23 cellular contexts compared by ENCODE assay signal in the genomic region with DNA sequence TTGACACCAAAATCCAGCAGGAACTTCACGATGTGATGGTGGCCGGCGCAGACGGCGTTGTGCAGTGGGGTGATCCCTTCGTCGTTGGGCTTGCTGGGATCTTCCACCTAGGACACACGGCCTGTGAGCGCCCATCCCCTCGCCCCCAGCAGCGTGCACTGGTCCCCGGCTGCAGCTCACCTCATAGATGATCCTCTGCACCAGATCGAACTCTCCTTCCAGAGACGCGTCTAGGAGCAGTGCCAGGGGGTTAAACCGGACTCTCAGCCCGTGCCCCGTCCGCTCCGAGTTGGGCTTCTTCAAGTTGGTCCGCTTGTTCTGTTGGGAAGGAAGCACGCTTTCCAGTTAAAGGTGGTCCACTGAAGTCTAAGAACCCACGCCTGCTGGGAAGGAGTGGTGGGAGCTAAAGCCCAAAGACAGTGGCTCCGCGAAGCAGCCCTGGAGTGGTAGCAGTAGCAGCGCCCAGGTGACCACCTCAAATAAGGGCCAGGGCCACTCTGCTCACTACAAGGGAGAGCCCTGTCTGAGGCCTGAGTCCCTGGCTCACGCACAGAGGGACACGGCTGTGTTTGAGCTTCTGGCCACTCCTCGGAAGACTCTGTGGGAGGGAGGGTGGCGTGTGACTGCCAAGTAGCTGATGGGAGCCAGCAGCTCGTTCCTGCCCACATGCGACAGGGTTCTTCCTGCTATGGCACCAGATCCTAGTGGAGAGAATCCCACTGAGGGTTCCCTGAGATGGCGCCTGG.
A peak's percentile ranks its signal among the peaks of the same experiment; 100 is the strongest.
DNase-seq lines count a peak whose midpoint lies in the region; ATAC-seq and FAIRE-seq lines count a peak whose summit lies in the region.
"Had no signal": no experiment of that assay in that cellular context is flagged by ENCODE, and none has a peak within 500 bp of the region (broad histone marks: within the 10 kb centered on the region; RNA-seq: fewer than 3 reads in every experiment).

No MANE protein-coding gene starts in this region.

- no peak for FAIRE-seq in HTR-8/SVneo (lab: Jason Lieb, UNC)

- peak overlapping the region; percentile 83 for H3K27ac ChIP-seq in caudate nucleus (ENCODE audit: low read depth, low read length)
- H3K27ac ChIP-seq: heart right ventricle, parathyroid adenoma had no signal

- ATAC-seq in HG03095 (IDR thresholded peaks at IDR 0.05; ENCODE audit: unreplicated experiment), result no peak
- ATAC-seq: activated CD4-positive, CD25-positive, alpha-beta regulatory T cell treated with anti-CD3 and anti-CD28 coated beads, Interleukin-2, amount 50 U/mL, for 24 hours; activated CD8-positive, alpha-beta T cell treated with anti-CD3 and anti-CD28 coated beads for 36 hours; naive thymus-derived CD8-positive, alpha-beta T cell had no signal

- DNase-seq in Ammon's horn (ENCODE audit: low spot score) (peak; percentile 72), caudate nucleus (lab: John Stamatoyannopoulos, UW) (peak in 7 of 61 donors; percentile 32 to 76 (median 41)), islet precursor cell (peak; percentile 42), posterior cingulate gyrus (peak in 7 of 10 donors; percentile 5 to 96 (median 73)), ecto neural progenitor cell (ENCODE audit: low spot score) (no peak), HCEC 1CT (no peak), HTR-8/SVneo (ENCODE audit: insufficient read length, low spot score) (no peak)
- DNase-seq: activated CD8-positive, alpha-beta T cell treated with anti-CD3 and anti-CD28 coated beads for 36 hours; activated gamma-delta T cell treated with Interleukin-2 at 50 U/mL for 16 hours; amniotic stem cell; BE2C; DND-41; GOT3; heart right ventricle; naive thymus-derived CD8-positive, alpha-beta T cell; NCI-H187; NCI-H2171 treated with DMSO at 0.1 percent for 48 hours; NCI-H524 treated with DMSO at 0.1 percent for 48 hours; NK-92 treated with Interleukin-12 subunit alpha and Interleukin-12 subunit beta, amount 100 ng/mL, for 24 hours; SIG-M5 had no signal

- intact Hi-C loops in posterior cingulate gyrus (cut with DNase I), result no loop called here

Comparison
In these comparisons a context has a peak if more than half of its experiments do, and no peak if none do; other contexts are left out.
1. DNase-seq: peak in Ammon's horn (single experiment), islet precursor cell (single experiment) and posterior cingulate gyrus (7 of 10); none in ecto neural progenitor cell (single experiment), HCEC 1CT (single experiment) and HTR-8/SVneo (single experiment).